In the genomic region with DNA sequence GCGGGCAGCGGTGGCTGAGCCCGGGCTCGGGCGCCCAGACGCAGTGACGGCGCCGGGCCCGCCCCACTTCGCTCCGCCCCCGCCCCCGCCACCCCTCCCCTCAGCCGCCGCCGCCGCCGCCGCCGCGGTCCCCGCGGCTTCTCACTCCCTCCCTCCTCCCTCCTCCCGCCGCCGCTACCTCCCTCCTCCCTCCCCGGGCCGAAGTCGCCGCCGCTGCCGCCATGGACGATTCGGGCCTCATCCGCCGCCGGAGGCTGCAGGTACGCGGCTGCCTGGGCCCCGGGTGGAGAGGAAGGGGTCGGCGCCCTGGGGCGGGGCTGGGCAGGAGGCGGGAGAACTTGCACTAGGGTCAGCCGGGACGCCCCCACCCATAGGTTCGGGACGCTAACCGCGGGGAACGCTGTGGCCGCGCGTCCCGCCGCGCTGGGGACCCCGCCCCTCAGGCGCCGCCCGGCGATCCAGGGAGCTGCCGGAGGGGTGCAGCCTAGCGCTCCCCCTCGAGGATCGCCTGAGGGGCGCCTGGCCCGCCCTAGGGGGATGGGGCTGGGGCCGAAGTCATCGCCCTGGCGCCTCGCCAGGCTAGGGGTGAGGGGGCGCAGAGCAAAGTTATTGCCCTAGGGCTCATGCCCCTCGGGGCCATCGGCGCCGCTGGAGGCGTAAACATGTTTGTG, we compare ENCODE assay signal across 1 cellular context.
A peak's percentile ranks its signal among the peaks of the same experiment; 100 is the strongest.
TF ChIP-seq lines count a peak whose summit lies in the region.

No MANE protein-coding gene starts in this region.

TF ChIP-seq in HCT116, 20 proteins besides CTCF, POLR2A, EP300 and RAD21 (continued from another document):
- TF ChIP-seq, protein P1, sequence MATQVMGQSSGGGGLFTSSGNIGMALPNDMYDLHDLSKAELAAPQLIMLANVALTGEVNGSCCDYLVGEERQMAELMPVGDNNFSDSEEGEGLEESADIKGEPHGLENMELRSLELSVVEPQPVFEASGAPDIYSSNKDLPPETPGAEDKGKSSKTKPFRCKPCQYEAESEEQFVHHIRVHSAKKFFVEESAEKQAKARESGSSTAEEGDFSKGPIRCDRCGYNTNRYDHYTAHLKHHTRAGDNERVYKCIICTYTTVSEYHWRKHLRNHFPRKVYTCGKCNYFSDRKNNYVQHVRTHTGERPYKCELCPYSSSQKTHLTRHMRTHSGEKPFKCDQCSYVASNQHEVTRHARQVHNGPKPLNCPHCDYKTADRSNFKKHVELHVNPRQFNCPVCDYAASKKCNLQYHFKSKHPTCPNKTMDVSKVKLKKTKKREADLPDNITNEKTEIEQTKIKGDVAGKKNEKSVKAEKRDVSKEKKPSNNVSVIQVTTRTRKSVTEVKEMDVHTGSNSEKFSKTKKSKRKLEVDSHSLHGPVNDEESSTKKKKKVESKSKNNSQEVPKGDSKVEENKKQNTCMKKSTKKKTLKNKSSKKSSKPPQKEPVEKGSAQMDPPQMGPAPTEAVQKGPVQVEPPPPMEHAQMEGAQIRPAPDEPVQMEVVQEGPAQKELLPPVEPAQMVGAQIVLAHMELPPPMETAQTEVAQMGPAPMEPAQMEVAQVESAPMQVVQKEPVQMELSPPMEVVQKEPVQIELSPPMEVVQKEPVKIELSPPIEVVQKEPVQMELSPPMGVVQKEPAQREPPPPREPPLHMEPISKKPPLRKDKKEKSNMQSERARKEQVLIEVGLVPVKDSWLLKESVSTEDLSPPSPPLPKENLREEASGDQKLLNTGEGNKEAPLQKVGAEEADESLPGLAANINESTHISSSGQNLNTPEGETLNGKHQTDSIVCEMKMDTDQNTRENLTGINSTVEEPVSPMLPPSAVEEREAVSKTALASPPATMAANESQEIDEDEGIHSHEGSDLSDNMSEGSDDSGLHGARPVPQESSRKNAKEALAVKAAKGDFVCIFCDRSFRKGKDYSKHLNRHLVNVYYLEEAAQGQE (IDR thresholded peaks at IDR 0.05; ENCODE audit: low read depth) = no peak
- TF ChIP-seq, protein P2, sequence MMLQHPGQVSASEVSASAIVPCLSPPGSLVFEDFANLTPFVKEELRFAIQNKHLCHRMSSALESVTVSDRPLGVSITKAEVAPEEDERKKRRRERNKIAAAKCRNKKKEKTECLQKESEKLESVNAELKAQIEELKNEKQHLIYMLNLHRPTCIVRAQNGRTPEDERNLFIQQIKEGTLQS (IDR thresholded peaks at IDR 0.05) = no peak
- TF ChIP-seq POLR2AphosphoS5 (IDR thresholded peaks at IDR 0.05; ENCODE audit: low read depth, low read length) (0 out of 2 replicates have a peak, but pooled peaks have one; percentile 29), SP1 (IDR thresholded peaks at IDR 0.05; ENCODE audit: low read depth) (no peak)
- TF ChIP-seq, protein P3, sequence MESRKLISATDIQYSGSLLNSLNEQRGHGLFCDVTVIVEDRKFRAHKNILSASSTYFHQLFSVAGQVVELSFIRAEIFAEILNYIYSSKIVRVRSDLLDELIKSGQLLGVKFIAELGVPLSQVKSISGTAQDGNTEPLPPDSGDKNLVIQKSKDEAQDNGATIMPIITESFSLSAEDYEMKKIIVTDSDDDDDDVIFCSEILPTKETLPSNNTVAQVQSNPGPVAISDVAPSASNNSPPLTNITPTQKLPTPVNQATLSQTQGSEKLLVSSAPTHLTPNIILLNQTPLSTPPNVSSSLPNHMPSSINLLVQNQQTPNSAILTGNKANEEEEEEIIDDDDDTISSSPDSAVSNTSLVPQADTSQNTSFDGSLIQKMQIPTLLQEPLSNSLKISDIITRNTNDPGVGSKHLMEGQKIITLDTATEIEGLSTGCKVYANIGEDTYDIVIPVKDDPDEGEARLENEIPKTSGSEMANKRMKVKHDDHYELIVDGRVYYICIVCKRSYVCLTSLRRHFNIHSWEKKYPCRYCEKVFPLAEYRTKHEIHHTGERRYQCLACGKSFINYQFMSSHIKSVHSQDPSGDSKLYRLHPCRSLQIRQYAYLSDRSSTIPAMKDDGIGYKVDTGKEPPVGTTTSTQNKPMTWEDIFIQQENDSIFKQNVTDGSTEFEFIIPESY (IDR thresholded peaks at IDR 0.05; ENCODE audit: extremely low read depth, insufficient replicate concordance, low read length) = no peak
